In the genomic region with DNA sequence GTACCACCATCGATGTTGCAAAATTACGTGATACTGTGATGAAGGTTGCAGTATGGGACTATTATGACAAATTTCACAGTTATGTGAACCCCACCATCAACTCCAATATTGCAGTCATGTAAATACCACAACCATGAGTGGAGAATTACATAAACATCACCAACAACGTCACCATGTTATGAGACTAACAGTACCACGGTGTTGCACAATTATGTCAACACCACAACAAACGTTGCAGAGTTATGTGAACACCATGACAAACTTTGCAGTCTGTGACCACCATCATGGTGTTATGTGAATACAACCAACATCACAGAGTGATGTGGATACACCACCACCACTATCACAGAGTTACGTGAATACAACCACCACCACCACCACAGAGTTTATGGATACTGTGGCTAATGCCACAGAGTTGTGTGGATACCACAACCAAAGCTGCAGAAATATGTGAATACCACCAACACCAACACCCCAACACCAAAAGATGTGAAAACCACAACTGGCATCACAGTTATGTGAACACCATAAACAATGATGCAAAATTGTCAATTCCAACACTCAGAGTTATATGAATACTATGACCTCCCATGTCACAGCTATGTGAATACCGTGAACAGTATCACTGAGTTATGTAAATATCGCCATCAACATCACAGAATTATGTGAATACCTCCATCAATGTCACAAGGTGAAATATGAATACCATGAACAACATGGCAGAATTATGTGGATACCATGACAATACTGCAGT, we compare ENCODE assay signal across 18 cellular contexts.
A peak's percentile ranks its signal among the peaks of the same experiment; 100 is the strongest.
DNase-seq lines count a peak whose midpoint lies in the region; ATAC-seq, FAIRE-seq and TF ChIP-seq lines count a peak whose summit lies in the region.
"Had no signal": no experiment of that assay in that cellular context is flagged by ENCODE, and none has a peak within 500 bp of the region (broad histone marks: within the 10 kb centered on the region; RNA-seq: fewer than 3 reads in every experiment).

No MANE protein-coding gene starts in this region.

- POLR2A ChIA-PET in AG04449 (lab: Yijun Ruan, JAX): no interaction called here

- H3K4me3 ChIP-seq in AG04449 (ENCODE audit: low read depth, low read length) (no peak overlapping the region), adipocyte (ENCODE audit: low read length) (no peak overlapping the region), fibroblast of the aortic adventitia (ENCODE audit: low read depth, low read length) (no peak overlapping the region)
- H3K4me3 ChIP-seq: colonic mucosa, psoas muscle had no signal

- CTCF ChIA-PET in AG04449 (lab: Yijun Ruan, JAX): no interaction called here

- FAIRE-seq in GM12891 (lab: Jason Lieb, UNC): peak; percentile 41

- H3K36me3 ChIP-seq in adipocyte (ENCODE audit: control insufficient read depth, insufficient read depth, low read length, severe bottlenecking): no peaks in the 10 kb centered on the region
- H3K36me3 ChIP-seq: colonic mucosa, WERI-Rb-1 had no signal

- no peak for ATAC-seq in GM19395 (IDR thresholded peaks at IDR 0.05; ENCODE audit: unreplicated experiment)
- ATAC-seq: psoas muscle had no signal

- peaks cover 4% of the 10 kb centered on the region for H3K4me1 ChIP-seq in adipocyte (ENCODE audit: control insufficient read depth, insufficient read depth, low read length)
- H3K4me1 ChIP-seq: Caco-2, colonic mucosa, psoas muscle had no signal

- H3K9ac ChIP-seq in adipocyte (ENCODE audit: low read length): no peak overlapping the region

- TF ChIP-seq CTCF in AG04449 (IDR thresholded peaks at IDR 0.05; ENCODE audit: insufficient read depth, low read length, missing control alignments) (no peak), fibroblast of the aortic adventitia (IDR thresholded peaks at IDR 0.05; ENCODE audit: insufficient read depth, low read length) (no peak)

- TF ChIP-seq POLR2A in GM12891 (IDR thresholded peaks at IDR 0.05; ENCODE audit: low read depth, low read length): no peak

- peaks cover 11% of the 10 kb centered on the region for H3K9me3 ChIP-seq in adipocyte (ENCODE audit: control insufficient read depth, low read length)
- H3K9me3 ChIP-seq: Caco-2, colonic mucosa had no signal

- peak; percentile 26 for DNase-seq in AG04449 (ENCODE audit: low read depth, low spot score)
- DNase-seq in GM12891 (ENCODE audit: insufficient read length, low spot score): no peak
- peak; percentile 29 for DNase-seq in adipocyte (ENCODE audit: low read depth)
- DNase-seq in fibroblast of the aortic adventitia (ENCODE audit: low read depth): peak; percentile 54
- no peak for DNase-seq in DMS79 treated with DMSO at 0.1 percent for 48 hours (lab: John Stamatoyannopoulos, UW)
- no peak for DNase-seq in NCI-H2196 (lab: John Stamatoyannopoulos, UW; ENCODE audit: unreplicated experiment)
- DNase-seq in inferior parietal cortex (ENCODE audit: extremely low spot score): no peak
- DNase-seq: Caco-2, colonic mucosa, H9, MM.1S, NCI-H1436 treated with DMSO at 0.1 percent for 48 hours, NCI-H2171, NCI-H69, psoas muscle, SHP77 treated with DMSO at 0.1 percent for 48 hours, WERI-Rb-1 had no signal

- no peaks in the 10 kb centered on the region for H3K27me3 ChIP-seq in adipocyte (replicated peaks; ENCODE audit: control insufficient read depth, insufficient read depth, low read length)
- H3K27me3 ChIP-seq: colonic mucosa had no signal

TF ChIP-seq in GM12891, 5 proteins besides CTCF, POLR2A, EP300 and RAD21:
- TF ChIP-seq POU2F2 (IDR thresholded peaks at IDR 0.05; ENCODE audit: low read depth, low read length): no peak
- TF ChIP-seq PAX5 (IDR thresholded peaks at IDR 0.05; ENCODE audit: insufficient read depth, low read length, severe bottlenecking): no peak
- no peak for TF ChIP-seq TAF1 (IDR thresholded peaks at IDR 0.05; ENCODE audit: low read depth, low read length)
- no peak for TF ChIP-seq POLR2AphosphoS5 (IDR thresholded peaks at IDR 0.05; ENCODE audit: low read depth, low read length)
- no peak for TF ChIP-seq SPI1 (IDR thresholded peaks at IDR 0.05; ENCODE audit: low read depth, low read length)

Comparison
In these comparisons a context has a peak if more than half of its experiments do, and no peak if none do; other contexts are left out.
1. DNase-seq: peak in AG04449 (single experiment), adipocyte (single experiment) and fibroblast of the aortic adventitia (single experiment); none in GM12891 (single experiment), DMS79 treated with DMSO at 0.1 percent for 48 hours (single experiment), NCI-H2196 (single experiment) and inferior parietal cortex (single experiment).